20 cellular contexts compared by ENCODE assay signal in the genomic region with DNA sequence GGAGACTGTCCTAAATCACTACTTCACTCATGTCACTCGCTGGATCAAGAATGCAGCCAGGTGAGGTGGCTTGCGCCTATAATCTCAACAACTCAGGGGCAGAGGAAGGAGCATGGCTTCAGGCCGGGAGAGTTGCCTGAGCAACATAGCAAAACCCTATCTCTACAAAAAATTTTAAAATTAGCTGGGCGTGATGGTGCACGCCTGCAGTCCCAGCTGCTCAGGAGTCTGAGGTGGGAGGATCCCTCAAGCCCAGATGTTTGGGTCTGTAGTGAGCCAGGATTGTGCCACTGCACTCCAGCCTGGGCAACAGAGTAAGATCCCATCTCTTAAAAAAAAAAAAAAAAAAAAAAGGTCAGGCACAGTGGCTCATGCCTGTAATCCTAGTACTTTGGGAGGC. TPM values are rescaled to one million over a fixed set of nuclear protein-coding genes. Genes with fewer than 3 reads are reported as not detected.
DNase-seq lines count a peak whose midpoint lies in the region; ATAC-seq and TF ChIP-seq lines count a peak whose summit lies in the region.
"Had no signal": no experiment of that assay in that cellular context is flagged by ENCODE, and none has a peak within 500 bp of the region (broad histone marks: within the 10 kb centered on the region; RNA-seq: fewer than 3 reads in every experiment).

No MANE protein-coding gene starts in this region.

- H3K9me3 Mint-ChIP-seq in HFFc6: no peaks in the 10 kb centered on the region
- H3K9me3 Mint-ChIP-seq in chondrocyte (ENCODE audit: low read depth): no peaks in the 10 kb centered on the region
- H3K9me3 Mint-ChIP-seq in memory B cell: peaks cover 2% of the 10 kb centered on the region
- H3K9me3 Mint-ChIP-seq in osteocyte (ENCODE audit: unreplicated experiment): no peaks in the 10 kb centered on the region
- no peaks in the 10 kb centered on the region for H3K9me3 Mint-ChIP-seq in activated naive CD8-positive, alpha-beta T cell treated with anti-CD3 and anti-CD28 coated beads, Interleukin-2, amount 50 U/mL, for 24 hours

- no peak for DNase-seq in HFFc6
- peak; percentile 11 for DNase-seq in chondrocyte (ENCODE audit: low spot score)
- DNase-seq in memory B cell (ENCODE audit: low spot score in 2 of 2): no peak
- DNase-seq in osteocyte (ENCODE audit: extremely low spot score, unreplicated experiment): no peak
- DNase-seq in activated naive CD8-positive, alpha-beta T cell treated with anti-CD3 and anti-CD28 coated beads, Interleukin-2, amount 50 U/mL, for 24 hours: no peak
- no peak for DNase-seq in NCI-H2107 (lab: John Stamatoyannopoulos, UW)
- no peak for DNase-seq in nucleus accumbens (lab: John Stamatoyannopoulos, UW)
- DNase-seq: DMS153, DND-41, GOT3, NCI-H1105 treated with DMSO at 0.1 percent for 48 hours, NCI-H146, NCI-H1930, NCI-H446, NCI-H524 treated with DMSO at 0.1 percent for 48 hours, NCI-H774, SIG-M5 had no signal

- H3K36me3 Mint-ChIP-seq in HFFc6 (ENCODE audit: low read depth): peaks cover 25% of the 10 kb centered on the region
- no peaks in the 10 kb centered on the region for H3K36me3 Mint-ChIP-seq in chondrocyte (ENCODE audit: low read depth)
- H3K36me3 Mint-ChIP-seq in memory B cell: peaks cover 11% of the 10 kb centered on the region
- no peaks in the 10 kb centered on the region for H3K36me3 Mint-ChIP-seq in osteocyte (ENCODE audit: unreplicated experiment)
- H3K36me3 Mint-ChIP-seq in activated naive CD8-positive, alpha-beta T cell treated with anti-CD3 and anti-CD28 coated beads, Interleukin-2, amount 50 U/mL, for 24 hours (ENCODE audit: low read depth): no peaks in the 10 kb centered on the region

- H3K4me1 Mint-ChIP-seq in HFFc6 (ENCODE audit: low read depth): peaks cover 59% of the 10 kb centered on the region
- peaks cover 3% of the 10 kb centered on the region for H3K4me1 Mint-ChIP-seq in chondrocyte (ENCODE audit: low read depth)
- peaks cover 30% of the 10 kb centered on the region for H3K4me1 Mint-ChIP-seq in memory B cell
- H3K4me1 Mint-ChIP-seq in osteocyte (ENCODE audit: unreplicated experiment): peaks cover 3% of the 10 kb centered on the region
- H3K4me1 Mint-ChIP-seq in activated naive CD8-positive, alpha-beta T cell treated with anti-CD3 and anti-CD28 coated beads, Interleukin-2, amount 50 U/mL, for 24 hours: peaks cover 25% of the 10 kb centered on the region

- H3K27ac Mint-ChIP-seq in HFFc6: peak overlapping the region; percentile 30; the same call in 1 of the 2 replicates
- no peak overlapping the region for H3K27ac Mint-ChIP-seq in chondrocyte (ENCODE audit: unreplicated experiment)
- peak overlapping the region; percentile 16 for H3K27ac Mint-ChIP-seq in memory B cell
- H3K27ac Mint-ChIP-seq in osteocyte (ENCODE audit: unreplicated experiment): peak overlapping the region; percentile 52
- H3K27ac Mint-ChIP-seq in activated naive CD8-positive, alpha-beta T cell treated with anti-CD3 and anti-CD28 coated beads, Interleukin-2, amount 50 U/mL, for 24 hours: no peak overlapping the region

- TF ChIP-seq CTCF in HFFc6 (IDR thresholded peaks at IDR 0.05): no peak
- TF ChIP-seq CTCF in chondrocyte (IDR thresholded peaks at IDR 0.05): no peak
- TF ChIP-seq CTCF in osteocyte (IDR thresholded peaks at IDR 0.05): no peak

- H3K4me3 Mint-ChIP-seq in HFFc6: no peak overlapping the region
- H3K4me3 Mint-ChIP-seq in chondrocyte (ENCODE audit: unreplicated experiment): no peak overlapping the region
- H3K4me3 Mint-ChIP-seq in memory B cell: no peak overlapping the region
- H3K4me3 Mint-ChIP-seq in osteocyte (ENCODE audit: unreplicated experiment): no peak overlapping the region
- no peak overlapping the region for H3K4me3 Mint-ChIP-seq in activated naive CD8-positive, alpha-beta T cell treated with anti-CD3 and anti-CD28 coated beads, Interleukin-2, amount 50 U/mL, for 24 hours

- H3K27me3 Mint-ChIP-seq in HFFc6 (ENCODE audit: insufficient read depth) (no peaks in the 10 kb centered on the region), chondrocyte (ENCODE audit: low read depth) (no peaks in the 10 kb centered on the region), memory B cell (no peaks in the 10 kb centered on the region), osteocyte (ENCODE audit: unreplicated experiment) (no peaks in the 10 kb centered on the region)
- peaks cover 5% of the 10 kb centered on the region for H3K27me3 Mint-ChIP-seq in activated naive CD8-positive, alpha-beta T cell treated with anti-CD3 and anti-CD28 coated beads, Interleukin-2, amount 50 U/mL, for 24 hours
- H3K27me3 Mint-ChIP-seq: CD4-positive, CD25-positive, alpha-beta regulatory T cell; IgD-negative memory B cell had no signal

- no peak for ATAC-seq in memory B cell (ENCODE audit: low read depth)
- no peak for ATAC-seq in activated naive CD8-positive, alpha-beta T cell treated with anti-CD3 and anti-CD28 coated beads, Interleukin-2, amount 50 U/mL, for 24 hours

RNA-seq across cellular contexts. Expression of gene SMAGP, which starts 5.9 kb away (rescaled TPM):
- 10 to 100 TPM; 30.0 to 43.5 (median 32.5) TPM for total RNA-seq in HFFc6 (2021; fragmentation: NEBNext Ultra II Directional; extraction: Animal tissue kit (Norgen Biotek cat#: 25700))
- total RNA-seq in chondrocyte (2.0 to 8.5 TPM (median 8.0 TPM) in 3 replicates), osteocyte (4.3 and 7.1 TPM in 2 replicates)

RNA-seq across cellular contexts. Expression of gene DAZAP2, which starts 25.7 kb away (rescaled TPM):
- 100 to 1,000 TPM in 4 of 6 experiments, 10 to 100 TPM in 2; 84.7 to 137 (median 117) TPM for total RNA-seq in HFFc6 (2021; fragmentation: NEBNext Ultra II Directional; extraction: Animal tissue kit (Norgen Biotek cat#: 25700))
- total RNA-seq in chondrocyte (76.9 to 95.6 TPM (median 77.9 TPM) in 3 replicates), osteocyte (120 and 130 TPM in 2 replicates)

RNA-seq across cellular contexts. Expression of gene POU6F1, which starts 46.4 kb away (rescaled TPM):
- 1 to 10 TPM; 3.6 to 5.8 (median 4.2) TPM for total RNA-seq in HFFc6 (2021; fragmentation: NEBNext Ultra II Directional; extraction: Animal tissue kit (Norgen Biotek cat#: 25700))
- total RNA-seq in chondrocyte: 9.9 to 11.2 TPM (median 10.2 TPM) in 3 replicates
- total RNA-seq in osteocyte: 19.2 and 20.6 TPM in 2 replicates

RNA-seq across cellular contexts. Expression of gene BIN2, which starts 59.7 kb away (rescaled TPM):
- not detected for total RNA-seq in HFFc6 (2021; fragmentation: NEBNext Ultra II Directional; extraction: Animal tissue kit (Norgen Biotek cat#: 25700))
- total RNA-seq in chondrocyte: not detected in 3 replicates
- not detected in 2 replicates for total RNA-seq in osteocyte
- total RNA-seq: A172 had no signal

Comparison
In these comparisons a context has a peak if more than half of its experiments do, and no peak if none do; other contexts are left out.
1. H3K27ac Mint-ChIP-seq: peak in HFFc6 (single experiment), memory B cell (single experiment) and osteocyte (single experiment); none in chondrocyte (single experiment) and activated naive CD8-positive, alpha-beta T cell treated with anti-CD3 and anti-CD28 coated beads, Interleukin-2, amount 50 U/mL, for 24 hours (single experiment).